Comparison of ENCODE assay signal across 22 cellular contexts in the genomic region with DNA sequence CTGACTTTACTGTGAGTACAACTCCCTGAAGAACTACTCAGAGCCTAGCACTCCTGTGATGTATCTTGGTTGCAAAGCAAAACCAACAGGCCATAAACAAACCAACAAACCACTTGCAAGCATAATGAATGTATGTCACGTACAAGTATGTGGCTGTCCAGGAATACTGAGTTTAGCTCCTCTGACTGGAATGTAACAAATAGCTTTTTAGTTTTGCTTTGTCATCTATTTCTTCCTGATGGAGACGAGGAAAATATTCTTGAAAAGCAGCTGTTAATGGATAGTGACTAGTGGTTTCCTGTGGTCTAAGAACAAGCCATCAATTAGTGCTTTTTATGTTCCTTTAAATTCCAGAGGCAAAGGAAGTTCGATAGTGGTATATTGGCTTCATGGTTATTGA.
DNase-seq lines count a peak whose midpoint lies in the region; ATAC-seq, FAIRE-seq and TF ChIP-seq lines count a peak whose summit lies in the region.
"Had no signal": no experiment of that assay in that cellular context is flagged by ENCODE, and none has a peak within 500 bp of the region (broad histone marks: within the 10 kb centered on the region; RNA-seq: fewer than 3 reads in every experiment).

No MANE protein-coding gene starts in this region.

- POLR2A ChIA-PET in A549 (lab: Yijun Ruan, JAX): no interaction called here
- POLR2A ChIA-PET in K562 (lab: Yijun Ruan, JAX): interaction anchor here (0.8 kb wide), 1 partner anchor 12 kb away, joined by 3 read pairs; no protein-coding TSS in a partner anchor

- H3K27me3 ChIP-seq in K562 (ENCODE audit: control insufficient read depth in 2 of 2, insufficient read depth in 2 of 2, low read length in 2 of 2) (peaks cover 0 to 1% of the 10 kb centered on the region in 2 experiments; a peak in 1 of 5 replicates), mesenchymal stem cell (ENCODE audit: control insufficient read depth in 1 of 2, insufficient read depth in 1 of 2, low read length in 2 of 2) (peaks cover 0 to 6% of the 10 kb centered on the region in 2 experiments), esophagus squamous epithelium (no peaks in the 10 kb centered on the region)
- H3K27me3 ChIP-seq: BLaER1 had no signal

- no peak overlapping the region for H3K23ac ChIP-seq in mesenchymal stem cell (ENCODE audit: low read length in 2 of 2)

- H3K4me3 ChIP-seq in A549: no peak overlapping the region
- H3K4me3 ChIP-seq in K562: no peak overlapping the region
- no peak overlapping the region for H3K4me3 ChIP-seq in mesenchymal stem cell (ENCODE audit: insufficient read depth in 1 of 2, low read depth in 1 of 2, low read length in 2 of 2)
- H3K4me3 ChIP-seq in esophagus squamous epithelium: no peak overlapping the region
- H3K4me3 ChIP-seq: BLaER1 had no signal

- H3K4ac ChIP-seq in mesenchymal stem cell (ENCODE audit: low read depth in 1 of 2, low read length in 2 of 2): no peak overlapping the region

- CTCF ChIA-PET in A549 (lab: Yijun Ruan, JAX): no interaction called here
- CTCF ChIA-PET in K562 (lab: Yijun Ruan, JAX; ENCODE audit: low intra/inter-chr PET ratio): no interaction called here

- no TSS peak for BruUV-seq in K562 (replicated peaks; lab: Mats Ljungman, UMichigan)

- H3K4me2 ChIP-seq in A549 (no peak overlapping the region), K562 (ENCODE audit: insufficient read depth, low read length) (no peak overlapping the region), mesenchymal stem cell (ENCODE audit: low read length, poor library complexity, severe bottlenecking) (no peak overlapping the region)
- H3K4me2 ChIP-seq: BLaER1 had no signal

- no peak overlapping the region for H3K27ac ChIP-seq in A549
- no peak overlapping the region for H3K27ac ChIP-seq in K562 (ENCODE audit: extremely low read depth, low read depth, low read length)
- no peak overlapping the region for H3K27ac ChIP-seq in mesenchymal stem cell (ENCODE audit: low read length, poor library complexity, severe bottlenecking)
- no peak overlapping the region for H3K27ac ChIP-seq in caudate nucleus (ENCODE audit: low read depth, low read length)
- H3K27ac ChIP-seq in esophagus squamous epithelium: no peak overlapping the region
- H3K27ac ChIP-seq: BLaER1, C4-2B had no signal

- no peak overlapping the region for H3K9ac ChIP-seq in K562 (ENCODE audit: insufficient read depth in 1 of 2, low read depth in 2 of 2, low read length in 2 of 2)
- H3K9ac ChIP-seq in mesenchymal stem cell (ENCODE audit: low read length): no peak overlapping the region
- H3K9ac ChIP-seq: BLaER1 had no signal

- H3K36me3 ChIP-seq in K562 (ENCODE audit: control insufficient read depth, insufficient read depth, low read length) (no peaks in the 10 kb centered on the region), mesenchymal stem cell (ENCODE audit: control insufficient read depth in 1 of 2, insufficient read depth in 2 of 2, low read depth in 1 of 2, low read length in 2 of 2) (no peaks in the 10 kb centered on the region), esophagus squamous epithelium (no peaks in the 10 kb centered on the region)
- H3K36me3 ChIP-seq: BLaER1 had no signal

- no peak overlapping the region for H2BK15ac ChIP-seq in mesenchymal stem cell (ENCODE audit: low read depth, poor library complexity, severe bottlenecking)

- H2BK5ac ChIP-seq in mesenchymal stem cell (ENCODE audit: low read depth, low read length, poor library complexity, severe bottlenecking): no peak overlapping the region

- H3K9me3 ChIP-seq in A549 (no peaks in the 10 kb centered on the region), K562 (replicated peaks; ENCODE audit: control insufficient read depth, insufficient read depth, low read depth, low read length) (no peaks in the 10 kb centered on the region), mesenchymal stem cell (ENCODE audit: control insufficient read depth, low read length) (peaks cover 5% of the 10 kb centered on the region), esophagus squamous epithelium (peaks cover 0 to 6% (median 0%) of the 10 kb centered on the region in 3 donors)

- H2AK5ac ChIP-seq in mesenchymal stem cell (ENCODE audit: low read length, severe bottlenecking): no peak overlapping the region

- TF ChIP-seq CTCF in A549 (IDR thresholded peaks at IDR 0.05) (no peak), K562 (IDR thresholded peaks at IDR 0.05 in 2 of 3, conservative IDR thresholded peaks at IDR 0.05 in 1 of 3; ENCODE audit: insufficient read depth in 2 of 3, low read depth in 1 of 3, low read length in 3 of 3) (no peak), esophagus squamous epithelium (IDR thresholded peaks at IDR 0.05) (no peak)

- no peak overlapping the region for H4K91ac ChIP-seq in mesenchymal stem cell (ENCODE audit: low read length)

- TF ChIP-seq EP300 in A549 (IDR thresholded peaks at IDR 0.05) (no peak), K562 (IDR thresholded peaks at IDR 0.05; ENCODE audit: low read length) (no peak)

- no peak for TF ChIP-seq POLR2A in A549 (IDR thresholded peaks at IDR 0.05; ENCODE audit: low read length)
- TF ChIP-seq POLR2A in K562 (conservative IDR thresholded peaks at IDR 0.05): no peak
- TF ChIP-seq POLR2A in esophagus squamous epithelium (IDR thresholded peaks at IDR 0.05): no peak

- H2BK12ac ChIP-seq in mesenchymal stem cell (ENCODE audit: low read length in 2 of 2): no peak overlapping the region

- no peaks in the 10 kb centered on the region for H3K4me1 ChIP-seq in A549
- H3K4me1 ChIP-seq in K562 (replicated peaks in 1 of 2; ENCODE audit: control insufficient read depth in 2 of 2, insufficient read depth in 2 of 2, low read length in 2 of 2): no peaks in the 10 kb centered on the region
- no peaks in the 10 kb centered on the region for H3K4me1 ChIP-seq in mesenchymal stem cell (ENCODE audit: control insufficient read depth, insufficient read depth, low read depth, low read length)
- H3K4me1 ChIP-seq in esophagus squamous epithelium: no peaks in the 10 kb centered on the region

- H2BK120ac ChIP-seq in mesenchymal stem cell (ENCODE audit: low read depth, low read length): no peak overlapping the region

- TF ChIP-seq RAD21 in A549 (conservative IDR thresholded peaks at IDR 0.05 in 1 of 2, IDR thresholded peaks at IDR 0.05 in 1 of 2) (no peak), K562 (CRISPR knock-in tag; conservative IDR thresholded peaks at IDR 0.05 in 1 of 2, IDR thresholded peaks at IDR 0.05 in 1 of 2) (no peak)

- H3K79me2 ChIP-seq in K562 (ENCODE audit: control insufficient read depth, insufficient read depth, low read length): no peaks in the 10 kb centered on the region

- intact Hi-C loops in K562 (cut with micrococcal nuclease) (no loop called here), esophagus squamous epithelium (cut with DNase I) (no loop called here)

- DNase-seq in A549 (ENCODE audit: low read depth in 1 of 2, low spot score in 1 of 2) (no peak), H4 (ENCODE audit: low spot score) (peak; percentile 15), K562 (ENCODE audit: extremely low read depth in 1 of 4, low spot score in 3 of 4) (no peak), mesenchymal stem cell (peak; percentile 41), caudate nucleus (lab: John Stamatoyannopoulos, UW) (no peak), COLO829 (ENCODE audit: low spot score) (no peak), esophagus squamous epithelium (lab: John Stamatoyannopoulos, UW) (no peak), NCI-H82 treated with DMSO at 0.1 percent for 48 hours (lab: John Stamatoyannopoulos, UW; ENCODE audit: unreplicated experiment) (no peak)
- DNase-seq: 8988T; CD4-positive, CD25-positive, alpha-beta regulatory T cell; CD8-positive, alpha-beta T cell; DMS 273 treated with DMSO at 0.1 percent for 48 hours; DMS79; EL; GDM1; GOT3; H7 had no signal

- WGBS in A549 (ENCODE audit: missing lambda C conversion rate): 1% methylated on average over 3 of the region's 3 CpGs
- 3% methylated on average over 3 of the region's 3 CpGs for WGBS in K562 (ENCODE audit: insufficient coverage, low coverage, missing lambda C conversion rate)
- WGBS in mesenchymal stem cell: 11% methylated on average over 2 of the region's 3 CpGs
- 50 to 70% methylated on average over 3 of the region's 3 CpGs for WGBS in esophagus squamous epithelium, 2 donors

- in situ Hi-C loops in K562 (cut with MboI): no loop called here

- ATAC-seq in A549 (no peak), K562 (no peak)
- ATAC-seq: CD8-positive, alpha-beta T cell; HCT116 had no signal

- H4K8ac ChIP-seq in mesenchymal stem cell (ENCODE audit: low read length): no peak overlapping the region

- no peaks in the 10 kb centered on the region for H3K9me1 ChIP-seq in K562 (ENCODE audit: control insufficient read depth, insufficient read depth, low read length)

- FAIRE-seq in A549 (lab: Jason Lieb, UNC) (no peak), K562 (lab: Jason Lieb, UNC) (no peak)
- FAIRE-seq: D721Med, GM12891 had no signal

- no peaks in the 10 kb centered on the region for H4K20me1 ChIP-seq in K562 (replicated peaks; ENCODE audit: control insufficient read depth, insufficient read depth, low read length)
- H4K20me1 ChIP-seq: BLaER1 had no signal

- H2AFZ ChIP-seq in K562 (ENCODE audit: low read depth, low read length) (no peak overlapping the region), mesenchymal stem cell (ENCODE audit: low read depth, low read length) (no peak overlapping the region)

- no peaks in the 10 kb centered on the region for H3K79me1 ChIP-seq in mesenchymal stem cell (replicated peaks; ENCODE audit: low read length, poor library complexity, severe bottlenecking)

- H3K18ac ChIP-seq in mesenchymal stem cell (ENCODE audit: low read depth in 1 of 2, low read length in 2 of 2): no peak overlapping the region

- no peak overlapping the region for H3K14ac ChIP-seq in mesenchymal stem cell (ENCODE audit: low read length in 2 of 2)

TF ChIP-seq in A549, 52 proteins besides CTCF, POLR2A, EP300 and RAD21:
- TF ChIP-seq JUN (IDR thresholded peaks at IDR 0.05): no peak
- no peak for TF ChIP-seq TP53 (CRISPR knock-in tag; IDR thresholded peaks at IDR 0.05)
- no peak for TF ChIP-seq ZC3H11A (IDR thresholded peaks at IDR 0.05)
- TF ChIP-seq SREBF2 (IDR thresholded peaks at IDR 0.05): no peak
- TF ChIP-seq EHMT2 (IDR thresholded peaks at IDR 0.05; ENCODE audit: low read depth): no peak
- peak; percentile 8 for TF ChIP-seq MAFK (IDR thresholded peaks at IDR 0.05; ENCODE audit: partially characterized antibody)
- no peak for TF ChIP-seq MYC (IDR thresholded peaks at IDR 0.05; ENCODE audit: borderline replicate concordance, low read length)
TF ChIP-seq in A549: peak in this region for 1.

TF ChIP-seq in K562, 482 proteins besides CTCF, POLR2A, EP300 and RAD21 (continues in another document):
- TF ChIP-seq ZNF165 (CRISPR knock-in tag; IDR thresholded peaks at IDR 0.05; ENCODE audit: borderline replicate concordance) (no peak), ZNF316 (IDR thresholded peaks at IDR 0.05) (peak; percentile 63), MAFF (IDR thresholded peaks at IDR 0.05; ENCODE audit: low read length) (0 out of 2 replicates have a peak, but pooled peaks have one; percentile 12), C11orf30 (IDR thresholded peaks at IDR 0.05; ENCODE audit: low read depth) (peak; percentile 14; the same call in 1 of the 2 replicates)

Comparison
In these comparisons a context has a peak if more than half of its experiments do, and no peak if none do; other contexts are left out.
1. DNase-seq: peak in H4 (single experiment) and mesenchymal stem cell (single experiment); none in A549 (0 of 2), K562 (0 of 4), caudate nucleus (0 of 61), COLO829 (single experiment), esophagus squamous epithelium (single experiment) and NCI-H82 treated with DMSO at 0.1 percent for 48 hours (single experiment).